ENCODE assay signal across 13 cellular contexts in genomic region chr4:145484240-145484846, GRCh38. TPM values are rescaled to one million over a fixed set of nuclear protein-coding genes. Genes with fewer than 3 reads are reported as not detected.
DNase-seq lines count a peak whose midpoint lies in the region; ATAC-seq and TF ChIP-seq lines count a peak whose summit lies in the region.
"Had no signal": no experiment of that assay in that cellular context is flagged by ENCODE, and none has a peak within 500 bp of the region (broad histone marks: within the 10 kb centered on the region; RNA-seq: fewer than 3 reads in every experiment).

No MANE protein-coding gene starts in this region.

- no peak for TF ChIP-seq CTCF in fibroblast of pulmonary artery (IDR thresholded peaks at IDR 0.05; ENCODE audit: low read length, missing control alignments)

- no peak for TF ChIP-seq POLR2A in GM18505 (IDR thresholded peaks at IDR 0.05; ENCODE audit: borderline replicate concordance, extremely low read depth, insufficient read depth, insufficient read length)

- peaks cover 2% of the 10 kb centered on the region for H3K4me1 ChIP-seq in thymus (ENCODE audit: control insufficient read depth, insufficient read depth, low read length)

- DNase-seq in NCI-H187 (lab: John Stamatoyannopoulos, UW) (peak; percentile 2 to 4), NCI-H187 treated with DMSO at 0.1 percent for 48 hours (lab: John Stamatoyannopoulos, UW) (no peak), NCI-H748 treated with DMSO at 0.1 percent for 48 hours (lab: John Stamatoyannopoulos, UW) (peak; percentile 5), fibroblast of pulmonary artery (ENCODE audit: low read depth) (no peak), NOMO-1 treated with dmso at 0.1 percent for 144 hours (lab: John Stamatoyannopoulos, UW; ENCODE audit: unreplicated experiment) (no peak), NCI-H2029 treated with DMSO at 0.1 percent for 48 hours (lab: John Stamatoyannopoulos, UW) (no peak)
- DNase-seq: activated naive CD4-positive, alpha-beta T cell treated with anti-CD3 and anti-CD28 coated beads for 36 hours; left ventricle myocardium superior; nephron progenitor cell; small intestine had no signal

- H3K27ac ChIP-seq in thymus (ENCODE audit: low read depth): no peak overlapping the region
- H3K27ac ChIP-seq: cardiac muscle cell had no signal

- no peaks in the 10 kb centered on the region for H3K27me3 ChIP-seq in thymus (ENCODE audit: control insufficient read depth, insufficient read depth)
- H3K27me3 ChIP-seq: cardiac muscle cell had no signal

- no peak for ATAC-seq in GM18505 (IDR thresholded peaks at IDR 0.05; ENCODE audit: unreplicated experiment)
- ATAC-seq: left ventricle myocardium superior had no signal

- peak overlapping the region; percentile 75 for H3K4me3 ChIP-seq in fibroblast of pulmonary artery (replicated peaks; ENCODE audit: low read depth, low read length)
- H3K4me3 ChIP-seq in thymus (ENCODE audit: low read length): peak overlapping the region; percentile 96

- no peaks in the 10 kb centered on the region for H3K36me3 ChIP-seq in thymus (ENCODE audit: control insufficient read depth, insufficient read depth)
- H3K36me3 ChIP-seq: cardiac muscle cell had no signal

- 83% methylated on average over 2 of the region's 2 CpGs for WGBS in thymus

- no peaks in the 10 kb centered on the region for H3K9me3 ChIP-seq in thymus (ENCODE audit: control insufficient read depth)

RNA-seq across cellular contexts. Expression of gene SMAD1, which starts 2.7 kb away (rescaled TPM):
- 6.8 TPM for polyA plus RNA-seq in thymus

Comparison
In these comparisons a context has a peak if more than half of its experiments do, and no peak if none do; other contexts are left out.
1. DNase-seq: peak in NCI-H187 (2 of 2) and NCI-H748 treated with DMSO at 0.1 percent for 48 hours (single experiment); none in NCI-H187 treated with DMSO at 0.1 percent for 48 hours (single experiment), fibroblast of pulmonary artery (single experiment), NOMO-1 treated with dmso at 0.1 percent for 144 hours (single experiment) and NCI-H2029 treated with DMSO at 0.1 percent for 48 hours (single experiment).